In genomic region chrX:100829730-100830129, GRCh38 we compare ENCODE assay signal across 8 cellular contexts. TPM values are rescaled to one million over a fixed set of nuclear protein-coding genes. Genes with fewer than 3 reads are reported as not detected.
DNase-seq lines count a peak whose midpoint lies in the region; ATAC-seq lines count a peak whose summit lies in the region.

No MANE protein-coding gene starts in this region.

- peak overlapping the region; percentile 93 for H3K27ac Mint-ChIP-seq in activated CD8-positive, alpha-beta memory T cell treated with anti-CD3 and anti-CD28 coated beads, Interleukin-2, amount 10 ng/mL, durations not matched to agents 7 days and 5 days
- peak overlapping the region; percentile 94 for H3K27ac Mint-ChIP-seq in activated T-helper 1 cell treated with anti-CD3 and anti-CD28 coated beads, Interleukin-12 subunit alpha, Interleukin-12 subunit beta, Interleukin-2, Interleukin-4 antibody, amounts not matched to agents 30 ng/mL and 10 ng/mL and 1 ng/mL, durations not matched to agents 14 hours and 24 hours and 36 hours
- H3K27ac Mint-ChIP-seq in stimulated activated naive B cell treated with anti-CD40 and anti-IgM and Interleukin-4, amounts not matched to agents 10 μg/mL and 1 μg/mL and 100 μg/mL, for 72 hours: peak overlapping the region; percentile 82

- CTCF ChIA-PET in activated CD8-positive, alpha-beta memory T cell treated with anti-CD3 and anti-CD28 coated beads, Interleukin-2, amount 10 ng/mL, durations not matched to agents 7 days and 5 days (lab: Charles Lee): interaction anchor here (0.5 to 1.8 kb wide), 2 partner anchors 9 to 268 kb away, joined by 3 to 6 read pairs; partner anchors contain the start of gene CSTF2

- no peaks in the 10 kb centered on the region for H3K9me3 Mint-ChIP-seq in activated CD8-positive, alpha-beta memory T cell treated with anti-CD3 and anti-CD28 coated beads, Interleukin-2, amount 10 ng/mL, durations not matched to agents 7 days and 5 days (ENCODE audit: low read depth)
- H3K9me3 Mint-ChIP-seq in activated T-helper 1 cell treated with anti-CD3 and anti-CD28 coated beads, Interleukin-12 subunit alpha, Interleukin-12 subunit beta, Interleukin-2, Interleukin-4 antibody, amounts not matched to agents 30 ng/mL and 10 ng/mL and 1 ng/mL, durations not matched to agents 14 hours and 24 hours and 36 hours: no peaks in the 10 kb centered on the region
- peaks cover 0 to 3% of the 10 kb centered on the region in 2 donors for H3K9me3 Mint-ChIP-seq in stimulated activated naive B cell treated with anti-CD40 and anti-IgM and Interleukin-4, amounts not matched to agents 10 μg/mL and 1 μg/mL and 100 μg/mL, for 72 hours

- H3K27me3 Mint-ChIP-seq in activated CD8-positive, alpha-beta memory T cell treated with anti-CD3 and anti-CD28 coated beads, Interleukin-2, amount 10 ng/mL, durations not matched to agents 7 days and 5 days: no peaks in the 10 kb centered on the region
- H3K27me3 Mint-ChIP-seq in activated T-helper 1 cell treated with anti-CD3 and anti-CD28 coated beads, Interleukin-12 subunit alpha, Interleukin-12 subunit beta, Interleukin-2, Interleukin-4 antibody, amounts not matched to agents 30 ng/mL and 10 ng/mL and 1 ng/mL, durations not matched to agents 14 hours and 24 hours and 36 hours (ENCODE audit: insufficient read depth): no peaks in the 10 kb centered on the region
- no peaks in the 10 kb centered on the region for H3K27me3 Mint-ChIP-seq in stimulated activated naive B cell treated with anti-CD40 and anti-IgM and Interleukin-4, amounts not matched to agents 10 μg/mL and 1 μg/mL and 100 μg/mL, for 72 hours

- ATAC-seq in activated CD8-positive, alpha-beta memory T cell treated with anti-CD3 and anti-CD28 coated beads, Interleukin-2, amount 10 ng/mL, durations not matched to agents 7 days and 5 days: peak; percentile 91
- peak; percentile 77 for ATAC-seq in HG03159 (IDR thresholded peaks at IDR 0.05; ENCODE audit: unreplicated experiment)
- peak; percentile 82 to 84 for ATAC-seq in stimulated activated naive B cell treated with anti-CD40 and anti-IgM and Interleukin-4, amounts not matched to agents 10 μg/mL and 1 μg/mL and 100 μg/mL, for 72 hours (replicated peaks)

- peak overlapping the region; percentile 67 for H3K4me3 Mint-ChIP-seq in activated CD8-positive, alpha-beta memory T cell treated with anti-CD3 and anti-CD28 coated beads, Interleukin-2, amount 10 ng/mL, durations not matched to agents 7 days and 5 days
- peak overlapping the region; percentile 73 for H3K4me3 Mint-ChIP-seq in activated T-helper 1 cell treated with anti-CD3 and anti-CD28 coated beads, Interleukin-12 subunit alpha, Interleukin-12 subunit beta, Interleukin-2, Interleukin-4 antibody, amounts not matched to agents 30 ng/mL and 10 ng/mL and 1 ng/mL, durations not matched to agents 14 hours and 24 hours and 36 hours
- peak overlapping the region; percentile 51 to 53 for H3K4me3 Mint-ChIP-seq in stimulated activated naive B cell treated with anti-CD40 and anti-IgM and Interleukin-4, amounts not matched to agents 10 μg/mL and 1 μg/mL and 100 μg/mL, for 72 hours

- no peak for DNase-seq in activated CD8-positive, alpha-beta memory T cell treated with anti-CD3 and anti-CD28 coated beads, Interleukin-2, amount 10 ng/mL, durations not matched to agents 7 days and 5 days
- DNase-seq in activated CD8-positive, alpha-beta memory T cell treated with anti-CD3 and anti-CD28 coated beads, Interleukin-2, amount 50 U/mL, for 4 hours: no peak
- no peak for DNase-seq in activated T-helper 1 cell treated with anti-CD3 and anti-CD28 coated beads, Interleukin-12 subunit alpha, Interleukin-12 subunit beta, Interleukin-2, Interleukin-4 antibody, amounts not matched to agents 30 ng/mL and 10 ng/mL and 1 ng/mL, durations not matched to agents 14 hours and 24 hours and 36 hours (ENCODE audit: low spot score)
- peak; percentile 13 for DNase-seq in stimulated activated naive B cell treated with anti-CD40 and anti-IgM and Interleukin-4, amounts not matched to agents 10 μg/mL and 1 μg/mL and 100 μg/mL, for 72 hours
- DNase-seq in inferior parietal cortex (ENCODE audit: extremely low spot score) (no peak), AG08396 (ENCODE audit: low spot score) (no peak)
- no peak for DNase-seq in activated CD8-positive, alpha-beta memory T cell treated with anti-CD3 and anti-CD28 coated beads for 24 hours

- H3K36me3 Mint-ChIP-seq in activated CD8-positive, alpha-beta memory T cell treated with anti-CD3 and anti-CD28 coated beads, Interleukin-2, amount 10 ng/mL, durations not matched to agents 7 days and 5 days: peaks cover 54% of the 10 kb centered on the region
- peaks cover 63% of the 10 kb centered on the region for H3K36me3 Mint-ChIP-seq in activated T-helper 1 cell treated with anti-CD3 and anti-CD28 coated beads, Interleukin-12 subunit alpha, Interleukin-12 subunit beta, Interleukin-2, Interleukin-4 antibody, amounts not matched to agents 30 ng/mL and 10 ng/mL and 1 ng/mL, durations not matched to agents 14 hours and 24 hours and 36 hours (ENCODE audit: low read depth)
- peaks cover 20 to 38% of the 10 kb centered on the region in 2 donors for H3K36me3 Mint-ChIP-seq in stimulated activated naive B cell treated with anti-CD40 and anti-IgM and Interleukin-4, amounts not matched to agents 10 μg/mL and 1 μg/mL and 100 μg/mL, for 72 hours

- H3K4me1 Mint-ChIP-seq in activated CD8-positive, alpha-beta memory T cell treated with anti-CD3 and anti-CD28 coated beads, Interleukin-2, amount 10 ng/mL, durations not matched to agents 7 days and 5 days: peaks cover 25% of the 10 kb centered on the region
- peaks cover 38% of the 10 kb centered on the region for H3K4me1 Mint-ChIP-seq in activated T-helper 1 cell treated with anti-CD3 and anti-CD28 coated beads, Interleukin-12 subunit alpha, Interleukin-12 subunit beta, Interleukin-2, Interleukin-4 antibody, amounts not matched to agents 30 ng/mL and 10 ng/mL and 1 ng/mL, durations not matched to agents 14 hours and 24 hours and 36 hours (ENCODE audit: low read depth)
- peaks cover 12 to 15% of the 10 kb centered on the region in 2 donors for H3K4me1 Mint-ChIP-seq in stimulated activated naive B cell treated with anti-CD40 and anti-IgM and Interleukin-4, amounts not matched to agents 10 μg/mL and 1 μg/mL and 100 μg/mL, for 72 hours

- intact Hi-C loops in activated T-helper 1 cell treated with anti-CD3 and anti-CD28 coated beads, Interleukin-12 subunit alpha, Interleukin-12 subunit beta, Interleukin-2, Interleukin-4 antibody, amounts not matched to agents 30 ng/mL and 10 ng/mL and 1 ng/mL, durations not matched to agents 14 hours and 24 hours and 36 hours (cut with micrococcal nuclease): loop anchor here (1.0 to 2.0 kb wide), 4 partner anchors 9 to 379 kb away; partner anchors contain the start of gene CSTF2

RNA-seq across cellular contexts. Expression of gene CSTF2, which starts 9.5 kb away (rescaled TPM):
- 10 to 100 TPM; 38.9 to 44.5 TPM for total RNA-seq in activated CD8-positive, alpha-beta memory T cell treated with anti-CD3 and anti-CD28 coated beads, Interleukin-2, amount 10 ng/mL, durations not matched to agents 7 days and 5 days
- total RNA-seq in activated T-helper 1 cell treated with anti-CD3 and anti-CD28 coated beads, Interleukin-12 subunit alpha, Interleukin-12 subunit beta, Interleukin-2, Interleukin-4 antibody, amounts not matched to agents 30 ng/mL and 10 ng/mL and 1 ng/mL, durations not matched to agents 14 hours and 24 hours and 36 hours: 70.3 and 72.1 TPM in 2 replicates

RNA-seq across cellular contexts. Expression of gene NOX1, which starts 44.4 kb away (rescaled TPM):
- not detected for total RNA-seq in activated CD8-positive, alpha-beta memory T cell treated with anti-CD3 and anti-CD28 coated beads, Interleukin-2, amount 10 ng/mL, durations not matched to agents 7 days and 5 days
- total RNA-seq in activated T-helper 1 cell treated with anti-CD3 and anti-CD28 coated beads, Interleukin-12 subunit alpha, Interleukin-12 subunit beta, Interleukin-2, Interleukin-4 antibody, amounts not matched to agents 30 ng/mL and 10 ng/mL and 1 ng/mL, durations not matched to agents 14 hours and 24 hours and 36 hours: not detected in 2 replicates
